In the genomic region with DNA sequence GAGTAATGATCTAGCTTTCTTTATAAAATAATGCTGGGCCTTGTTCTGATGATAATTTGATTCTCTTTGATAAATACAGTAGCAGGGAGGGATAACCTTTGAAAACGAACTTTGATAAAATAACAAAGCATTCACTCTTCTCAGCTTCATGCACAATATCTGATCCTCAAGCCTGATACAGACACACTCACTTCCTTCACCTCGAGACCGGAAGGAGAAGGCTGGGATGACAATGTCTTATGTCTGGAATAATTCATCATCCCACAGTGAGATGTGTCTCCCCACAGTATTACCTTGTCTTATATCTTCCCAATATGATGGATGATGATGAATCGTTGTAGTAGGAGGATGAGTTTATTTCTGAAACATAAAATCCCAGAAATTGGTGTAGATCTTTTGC, we compare ENCODE assay signal across 38 cellular contexts. TPM values are rescaled to one million over a fixed set of nuclear protein-coding genes. Genes with fewer than 3 reads are reported as not detected.
"Had no signal": no experiment of that assay in that cellular context is flagged by ENCODE, and none has a peak within 500 bp of the region (broad histone marks: within the 10 kb centered on the region; RNA-seq: fewer than 3 reads in every experiment).

No MANE protein-coding gene starts in this region.

- H3K27me3 ChIP-seq: MG63 had no signal

- H3K36me3 ChIP-seq: MG63 had no signal

- H3K9me3 ChIP-seq: MG63 had no signal

- H3K4me3 ChIP-seq: MG63 had no signal

- DNase-seq: Karpas-422, Kasumi-1, MG63, MM.1S, MV-4-11, NCI-H1048, NCI-H1092, NCI-H1092 treated with DMSO at 0.1 percent for 48 hours, NCI-H1105, NCI-H1105 treated with DMSO at 0.1 percent for 48 hours, NCI-H1417, NCI-H1417 treated with DMSO at 0.1 percent for 48 hours, NCI-H1436, NCI-H1436 treated with DMSO at 0.1 percent for 48 hours, NCI-H146, NCI-H1694, NCI-H1694 treated with DMSO at 0.1 percent for 48 hours, NCI-H187, NCI-H187 treated with DMSO at 0.1 percent for 48 hours, NCI-H1930, NCI-H2029, NCI-H2029 treated with DMSO at 0.1 percent for 48 hours, NCI-H2081, NCI-H2081 treated with DMSO at 0.1 percent for 48 hours, NCI-H2107, NCI-H2171, NCI-H2171 treated with DMSO at 0.1 percent for 48 hours, NCI-H2227 treated with DMSO at 0.1 percent for 48 hours, NCI-H226, NCI-H345, NCI-H446, NCI-H446 treated with DMSO at 0.1 percent for 48 hours, NCI-H510A, NCI-H510A treated with DMSO at 0.1 percent for 48 hours, NCI-H524 had no signal

RNA-seq across cellular contexts. Expression of a gene that starts 15.5 kb away (rescaled TPM):
- total RNA-seq: LHCN-M2, MCF 10A, NCI-H460 had no signal
